ENCODE assay signal across 1 cellular context in genomic region chr1:247647864-247648263, GRCh38.
TF ChIP-seq lines count a peak whose summit lies in the region.

No MANE protein-coding gene starts in this region.

TF ChIP-seq in H1, 55 proteins besides CTCF, POLR2A, EP300 and RAD21:
- no peak for TF ChIP-seq HDAC2 (IDR thresholded peaks at IDR 0.05; ENCODE audit: borderline replicate concordance in 1 of 2, low read depth in 2 of 2, low read length in 2 of 2)
- no peak for TF ChIP-seq CHD1 (IDR thresholded peaks at IDR 0.05; ENCODE audit: low read depth, low read length)
- TF ChIP-seq HDAC6 (IDR thresholded peaks at IDR 0.05; ENCODE audit: low read depth, low read length): no peak
- no peak for TF ChIP-seq SIRT6 (IDR thresholded peaks at IDR 0.05; ENCODE audit: low read length)
- TF ChIP-seq NANOG (IDR thresholded peaks at IDR 0.05; ENCODE audit: insufficient read depth, low read depth, low read length, poor library complexity, severe bottlenecking): peak; percentile 87
TF ChIP-seq in H1: peak in this region for 1.
